In the genomic region with DNA sequence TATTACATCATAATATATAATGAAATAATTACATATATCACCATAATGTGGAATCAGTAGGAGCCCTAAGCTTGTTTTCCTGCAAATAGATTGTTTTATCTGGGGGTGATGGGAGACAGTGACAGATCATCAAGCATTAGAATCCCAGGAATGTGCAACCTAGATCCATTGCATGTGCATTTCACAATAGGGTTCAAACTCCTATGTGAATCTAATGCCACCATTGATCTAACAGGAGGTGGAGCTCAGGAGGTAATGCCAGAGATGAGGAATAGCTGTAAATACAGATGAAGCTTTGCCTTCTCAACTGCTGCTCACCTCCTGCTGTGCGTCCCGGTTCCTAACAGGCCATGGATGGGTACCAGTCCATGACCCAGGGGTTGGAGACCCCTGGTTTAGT, we compare ENCODE assay signal across 27 cellular contexts.
"Had no signal": no experiment of that assay in that cellular context is flagged by ENCODE, and none has a peak within 500 bp of the region (broad histone marks: within the 10 kb centered on the region; RNA-seq: fewer than 3 reads in every experiment).

No MANE protein-coding gene starts in this region.

- H3K4me3 Mint-ChIP-seq: dendritic cell treated with granulocyte-macrophage colony-stimulating factor and Interleukin-4, amounts not matched to agents 40 ng/mL and 50 ng/mL, for 4 days; effector memory CD8-positive, alpha-beta T cell; endodermal cell; memory B cell; mesothelial cell of epicardium; naive B cell had no signal

- H3K4me3 ChIP-seq: colonic mucosa, esophagus squamous epithelium, gastrocnemius medialis, heart right ventricle, left ventricle myocardium inferior, lower lobe of right lung, mucosa of descending colon had no signal

- H3K27me3 ChIP-seq: colonic mucosa, esophagus squamous epithelium, gastrocnemius medialis had no signal

- H3K36me3 ChIP-seq: colonic mucosa, esophagus squamous epithelium, gastrocnemius medialis, heart right ventricle, left ventricle myocardium inferior, lower lobe of right lung had no signal

- H3K27ac ChIP-seq: colonic mucosa, epithelial cell of prostate, esophagus squamous epithelium, gastrocnemius medialis, heart right ventricle, left ventricle myocardium inferior, lower lobe of right lung had no signal

- ATAC-seq: effector memory CD8-positive, alpha-beta T cell; esophagus mucosa; gastrocnemius medialis; heart right ventricle; left cardiac atrium; lower lobe of right lung; mucosa of descending colon had no signal

- H3K9me3 ChIP-seq: colonic mucosa, esophagus squamous epithelium, gastrocnemius medialis, heart right ventricle, left ventricle myocardium inferior, lower lobe of right lung, mucosa of descending colon had no signal

- H3K4me1 Mint-ChIP-seq: memory B cell, naive B cell had no signal

- H3K36me3 Mint-ChIP-seq: memory B cell, mesothelial cell of epicardium, naive B cell had no signal

- H3K27me3 Mint-ChIP-seq: dendritic cell treated with granulocyte-macrophage colony-stimulating factor and Interleukin-4, amounts not matched to agents 40 ng/mL and 50 ng/mL, for 4 days; effector memory CD8-positive, alpha-beta T cell had no signal

- DNase-seq: colonic mucosa; cortex of kidney; effector CD8-positive, alpha-beta T cell; effector memory CD8-positive, alpha-beta T cell; endodermal cell; erythroblast; esophagus squamous epithelium; foreskin fibroblast; foreskin melanocyte; gastrocnemius medialis; glutamatergic neuron; head of caudate nucleus; heart right ventricle; hippocampal formation; left cardiac atrium; left ventricle myocardium inferior; lower lobe of right lung; mucosa of descending colon; naive B cell had no signal

- H3K4me1 ChIP-seq: colonic mucosa, esophagus squamous epithelium, gastrocnemius medialis, heart right ventricle, left ventricle myocardium inferior, lower lobe of right lung had no signal

- H3K9me3 Mint-ChIP-seq: dendritic cell treated with granulocyte-macrophage colony-stimulating factor and Interleukin-4, amounts not matched to agents 40 ng/mL and 50 ng/mL, for 4 days; endodermal cell had no signal

- H3K27ac Mint-ChIP-seq: dendritic cell treated with granulocyte-macrophage colony-stimulating factor and Interleukin-4, amounts not matched to agents 40 ng/mL and 50 ng/mL, for 4 days; effector memory CD8-positive, alpha-beta T cell; endodermal cell; memory B cell; mesothelial cell of epicardium; naive B cell had no signal

- FAIRE-seq: endometrium, islet of Langerhans, keratinocyte had no signal
